16 cellular contexts compared by ENCODE assay signal in genomic region chr3:3038201-3038991, GRCh38.
DNase-seq lines count a peak whose midpoint lies in the region; ATAC-seq and TF ChIP-seq lines count a peak whose summit lies in the region.
"Had no signal": no experiment of that assay in that cellular context is flagged by ENCODE, and none has a peak within 500 bp of the region (broad histone marks: within the 10 kb centered on the region; RNA-seq: fewer than 3 reads in every experiment).

No MANE protein-coding gene starts in this region.

- POLR2A ChIA-PET in GM10248 (lab: Yijun Ruan, JAX): no interaction called here

- H3K27me3 ChIP-seq in esophagus muscularis mucosa: no peaks in the 10 kb centered on the region
- peaks cover 0 to 2% (median 0%) of the 10 kb centered on the region in 3 donors for H3K27me3 ChIP-seq in psoas muscle (ENCODE audit: insufficient read depth in 3 of 3, low read length in 2 of 3)
- H3K27me3 ChIP-seq: suprapubic skin had no signal

- H3K4me1 ChIP-seq in esophagus muscularis mucosa: no peaks in the 10 kb centered on the region
- no peaks in the 10 kb centered on the region for H3K4me1 ChIP-seq in psoas muscle
- H3K4me1 ChIP-seq: suprapubic skin had no signal

- CTCF ChIA-PET in GM10248 (lab: Yijun Ruan, JAX): no interaction called here

- DNase-seq in M059J (ENCODE audit: low read depth) (peak; percentile 1), esophagus muscularis mucosa (ENCODE audit: extremely low spot score) (peak; percentile 91), psoas muscle (no peak), activated T-cell treated with anti-CD3 and anti-CD28 coated beads for 4 hours (no peak), GM10248 (ENCODE audit: extremely low spot score) (no peak)
- no peak for DNase-seq in stimulated activated CD4-positive, alpha-beta T cell treated with anti-CD3 and anti-CD28 coated beads, Interleukin-2, amount 100 ng/mL, for 24 hours
- DNase-seq: activated CD4-positive, alpha-beta T cell treated with anti-CD3 and anti-CD28 coated beads, Interleukin-2, amount 50 U/mL, for 1 hour; CD8-positive, alpha-beta memory T cell; effector memory CD8-positive, alpha-beta T cell; hippocampal formation; mammary epithelial cell; NCI-H1930; T-helper 1 cell had no signal

- 77% methylated on average over 25 of the region's 25 CpGs for WGBS in esophagus muscularis mucosa
- 53 to 64% (median 60%) methylated on average over 25 of the region's 25 CpGs for WGBS in psoas muscle, 3 donors

- no peak for TF ChIP-seq EP300 in esophagus muscularis mucosa (IDR thresholded peaks at IDR 0.05)

- H3K4me3 ChIP-seq in esophagus muscularis mucosa (no peak overlapping the region), psoas muscle (peak overlapping the region; percentile 16)
- H3K4me3 ChIP-seq: suprapubic skin had no signal

- H3K9me3 ChIP-seq in esophagus muscularis mucosa (no peaks in the 10 kb centered on the region), psoas muscle (no peaks in the 10 kb centered on the region)
- H3K9me3 ChIP-seq: suprapubic skin had no signal

- no peak for TF ChIP-seq CTCF in esophagus muscularis mucosa (IDR thresholded peaks at IDR 0.05)
- no peak for TF ChIP-seq CTCF in psoas muscle (IDR thresholded peaks at IDR 0.05)
- no peak for TF ChIP-seq CTCF in GM10248 (IDR thresholded peaks at IDR 0.05; ENCODE audit: control extremely low read depth, extremely low read depth, low read depth, missing control alignments)

- TF ChIP-seq POLR2A in esophagus muscularis mucosa (IDR thresholded peaks at IDR 0.05; ENCODE audit: low read depth): no peak

- no peak overlapping the region for H3K27ac ChIP-seq in esophagus muscularis mucosa (replicated peaks in 1 of 4)
- peak overlapping the region; percentile 10 for H3K27ac ChIP-seq in psoas muscle
- H3K27ac ChIP-seq: suprapubic skin had no signal

- intact Hi-C loops in esophagus muscularis mucosa (cut with DNase I) (no loop called here), psoas muscle (cut with DNase I) (no loop called here)

- H3K36me3 ChIP-seq in esophagus muscularis mucosa: peaks cover 0 to 4% (median 0%) of the 10 kb centered on the region in 4 donors
- H3K36me3 ChIP-seq in psoas muscle (ENCODE audit: insufficient read depth in 1 of 2, low read depth in 1 of 2): no peaks in the 10 kb centered on the region
- H3K36me3 ChIP-seq: suprapubic skin had no signal

- ATAC-seq in GM18858 (IDR thresholded peaks at IDR 0.05; ENCODE audit: unreplicated experiment) (peak; percentile 64), psoas muscle (peak in 1 of 4 donors; percentile 28), GM19463 (IDR thresholded peaks at IDR 0.05; ENCODE audit: unreplicated experiment) (no peak)
- ATAC-seq: effector memory CD8-positive, alpha-beta T cell had no signal

Comparison
In these comparisons a context has a peak if more than half of its experiments do, and no peak if none do; other contexts are left out.
1. DNase-seq: peak in M059J (single experiment) and esophagus muscularis mucosa (single experiment); none in psoas muscle (0 of 2), stimulated activated CD4-positive, alpha-beta T cell treated with anti-CD3 and anti-CD28 coated beads, Interleukin-2, amount 100 ng/mL, for 24 hours (0 of 2), activated T-cell treated with anti-CD3 and anti-CD28 coated beads for 4 hours (single experiment) and GM10248 (single experiment).